7 cellular contexts compared by ENCODE assay signal in genomic region chr4:166715723-166716713, GRCh38.
A peak's percentile ranks its signal among the peaks of the same experiment; 100 is the strongest.
DNase-seq lines count a peak whose midpoint lies in the region; ATAC-seq and TF ChIP-seq lines count a peak whose summit lies in the region.
"Not testable (repeated sequence)": the region's sequence is repeated elsewhere in the genome, so short reads cannot be mapped to it uniquely, and the experiment has no call there.

No MANE protein-coding gene starts in this region.

- H3K36me3 ChIP-seq in GM23338 (ENCODE audit: insufficient read depth); HUES48 (ENCODE audit: control insufficient read depth, insufficient read depth, low read length); OCI-LY3 (replicated peaks; ENCODE audit: low read depth, low read length); endodermal cell (ENCODE audit: control insufficient read depth, insufficient read depth, low read length); iPS DF 6.9 (ENCODE audit: control insufficient read depth, insufficient read depth, low read length); iPS-20b (ENCODE audit: insufficient read depth, low read depth, low read length): not testable (repeated sequence)

- H3K27ac ChIP-seq in GM23338 (ENCODE audit: low read depth) (peak overlapping the region; percentile 95), HUES48 (ENCODE audit: low read depth, low read length) (peak overlapping the region; percentile 86), iPS-20b (ENCODE audit: low read length) (peak overlapping the region; percentile 48)
- H3K27ac ChIP-seq in OCI-LY3 (ENCODE audit: low read length); endodermal cell (ENCODE audit: low read depth, low read length); iPS DF 6.9 (ENCODE audit: low read length): not testable (repeated sequence)

- not testable (repeated sequence) for H3K27me3 Mint-ChIP-seq in GM23338 (ENCODE audit: insufficient read depth, low read depth, poor library complexity); endodermal cell (ENCODE audit: insufficient read depth); progenitor cell of endocrine pancreas

- not testable (repeated sequence) for H3K9me2 ChIP-seq in GM23338 (ENCODE audit: insufficient read depth)

- not testable (repeated sequence) for H2AFZ ChIP-seq in GM23338
- H2AFZ ChIP-seq in OCI-LY3 (ENCODE audit: low read depth, low read length), result 0 out of 2 replicates have a peak overlapping the region, but pooled peaks have one; percentile 11

- H3K4me1 Mint-ChIP-seq in GM23338, result peaks cover 17% of the 10 kb centered on the region
- not testable (repeated sequence) for H3K4me1 Mint-ChIP-seq in endodermal cell; progenitor cell of endocrine pancreas (ENCODE audit: low read depth)

- H3K9ac ChIP-seq in HUES48 (ENCODE audit: low read depth, low read length), result peak overlapping the region; percentile 23
- H3K9ac ChIP-seq in OCI-LY3 (ENCODE audit: low read length); endodermal cell (ENCODE audit: extremely low read depth, low read length, poor library complexity, severe bottlenecking): not testable (repeated sequence)
- H3K9ac ChIP-seq in iPS-20b (ENCODE audit: low read depth, low read length), result peak overlapping the region; percentile 17

- peak overlapping the region; percentile 4; the same call in 1 of the 2 replicates for H3K4me2 ChIP-seq in GM23338
- H3K4me2 ChIP-seq in OCI-LY3 (ENCODE audit: low read length), result not testable (repeated sequence)

- DNase-seq in GM23338 (ENCODE audit: low spot score), result peak; percentile 69
- DNase-seq in endodermal cell, result peak; percentile 52
- peak; percentile 27 for DNase-seq in iPS DF 6.9 (ENCODE audit: low read depth, low spot score)
- not testable (repeated sequence) for DNase-seq in progenitor cell of endocrine pancreas (ENCODE audit: low spot score, unreplicated experiment)

- H3K4me3 Mint-ChIP-seq in GM23338, result peak overlapping the region; percentile 52; the same call in 2 of the 3 replicates
- H3K4me3 Mint-ChIP-seq in endodermal cell; progenitor cell of endocrine pancreas (ENCODE audit: low read depth): not testable (repeated sequence)

- WGBS in endodermal cell (ENCODE audit: insufficient coverage in 1 of 2, insufficient read length in 1 of 2), 2 experiments, result 73 to 100% methylated on average over 1 to 12 of the region's 12 CpGs
- WGBS in iPS DF 6.9 (ENCODE audit: insufficient coverage, insufficient read length), result no CpG with 5 or more reads among the region's 12 CpGs

- peak; percentile 90 for ATAC-seq in GM23338

- not testable (repeated sequence) for H4K20me1 ChIP-seq in GM23338 (replicated peaks; ENCODE audit: insufficient read depth); OCI-LY3 (ENCODE audit: insufficient read depth, low read length)

- H3K4me3 ChIP-seq in GM23338 (peak overlapping the region; percentile 50), iPS-20b (ENCODE audit: low read length) (peak overlapping the region; percentile 50)
- not testable (repeated sequence) for H3K4me3 ChIP-seq in HUES48 (ENCODE audit: low read depth, low read length); OCI-LY3 (ENCODE audit: low read length); endodermal cell (ENCODE audit: low read length); iPS DF 6.9 (ENCODE audit: low read length)

- H3K4me1 ChIP-seq in GM23338 (ENCODE audit: insufficient read depth) (peaks cover 13% of the 10 kb centered on the region), HUES48 (ENCODE audit: control insufficient read depth, insufficient read depth, low read length) (peaks cover 15% of the 10 kb centered on the region)
- H3K4me1 ChIP-seq in OCI-LY3 (ENCODE audit: low read length); endodermal cell (ENCODE audit: control insufficient read depth, insufficient read depth, low read length); iPS DF 6.9 (ENCODE audit: control insufficient read depth, insufficient read depth, low read length); iPS-20b (ENCODE audit: insufficient read depth, low read length): not testable (repeated sequence)

- H3F3A ChIP-seq in GM23338 (replicated peaks; ENCODE audit: low read depth), result not testable (repeated sequence)

- not testable (repeated sequence) for H3K27me3 ChIP-seq in GM23338 (ENCODE audit: insufficient read depth); HUES48 (ENCODE audit: control insufficient read depth, insufficient read depth, low read length); OCI-LY3 (ENCODE audit: low read depth, low read length); endodermal cell (ENCODE audit: control insufficient read depth, insufficient read depth, low read length, poor library complexity, severe bottlenecking); iPS DF 6.9 (ENCODE audit: control insufficient read depth, insufficient read depth, low read length); iPS-20b (ENCODE audit: insufficient read depth, low read length)

- not testable (repeated sequence) for TF ChIP-seq CTCF in GM23338 (conservative IDR thresholded peaks at IDR 0.05; ENCODE audit: low read depth in 2 of 2); OCI-LY3 (IDR thresholded peaks at IDR 0.05; ENCODE audit: low read depth, low read length); endodermal cell (conservative IDR thresholded peaks at IDR 0.05); progenitor cell of endocrine pancreas (IDR thresholded peaks at IDR 0.05; ENCODE audit: unreplicated experiment)

- H3K79me2 ChIP-seq in GM23338 (replicated peaks; ENCODE audit: insufficient read depth), result peaks cover 17% of the 10 kb centered on the region
- not testable (repeated sequence) for H3K79me2 ChIP-seq in OCI-LY3 (ENCODE audit: low read length)

- H3K27ac Mint-ChIP-seq in GM23338 (peak overlapping the region; percentile 92), progenitor cell of endocrine pancreas (peak overlapping the region; percentile 17)
- H3K27ac Mint-ChIP-seq in endodermal cell, result not testable (repeated sequence)

- not testable (repeated sequence) for H3K9me3 ChIP-seq in HUES48 (ENCODE audit: control insufficient read depth, insufficient read depth, low read length); OCI-LY3 (ENCODE audit: insufficient read depth, low read length); iPS DF 6.9 (ENCODE audit: control insufficient read depth, insufficient read depth, low read length); iPS-20b (ENCODE audit: insufficient read depth, low read depth, low read length)
- peaks cover 19% of the 10 kb centered on the region for H3K9me3 ChIP-seq in endodermal cell (ENCODE audit: control insufficient read depth, low read length)

- peaks cover 79% of the 10 kb centered on the region for H3K36me3 Mint-ChIP-seq in GM23338 (ENCODE audit: low read depth)
- H3K36me3 Mint-ChIP-seq in endodermal cell (ENCODE audit: low read depth); progenitor cell of endocrine pancreas (ENCODE audit: insufficient read depth): not testable (repeated sequence)

- peaks cover 63% of the 10 kb centered on the region for H3K9me3 Mint-ChIP-seq in GM23338
- peaks cover 45% of the 10 kb centered on the region for H3K9me3 Mint-ChIP-seq in endodermal cell
- H3K9me3 Mint-ChIP-seq in progenitor cell of endocrine pancreas (ENCODE audit: low read depth), result peaks cover 18% of the 10 kb centered on the region

TF ChIP-seq in GM23338, 12 proteins besides CTCF, POLR2A, EP300 and RAD21:
- peak; percentile 70; the same call in 1 of the 2 replicates for TF ChIP-seq NANOG (IDR thresholded peaks at IDR 0.05; ENCODE audit: borderline replicate concordance)
- TF ChIP-seq ZNF114 (CRISPR knock-in tag; IDR thresholded peaks at IDR 0.05), result 0 out of 2 replicates have a peak, but pooled peaks have one; percentile 52
